Comparison of ENCODE assay signal across 14 cellular contexts in the genomic region with DNA sequence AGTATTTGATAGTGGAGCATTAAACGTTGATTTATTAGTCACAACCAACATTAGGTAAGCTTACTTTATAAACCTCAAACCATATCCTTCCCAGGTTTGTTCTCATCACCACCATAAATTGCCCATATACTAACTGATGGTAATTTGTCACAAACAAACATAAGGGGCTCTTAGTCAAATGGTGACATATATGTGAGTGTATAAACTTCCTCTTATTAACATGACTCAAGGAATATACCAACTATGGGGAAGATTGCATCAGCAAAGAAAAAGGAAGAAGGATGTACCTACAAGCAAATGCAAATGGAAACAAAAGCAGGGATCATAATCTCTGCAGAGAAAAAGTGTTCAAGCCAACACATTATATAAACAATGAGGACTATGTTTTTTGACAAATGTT.
DNase-seq lines count a peak whose midpoint lies in the region; ATAC-seq and TF ChIP-seq lines count a peak whose summit lies in the region.
"Had no signal": no experiment of that assay in that cellular context is flagged by ENCODE, and none has a peak within 500 bp of the region (broad histone marks: within the 10 kb centered on the region; RNA-seq: fewer than 3 reads in every experiment).

No MANE protein-coding gene starts in this region.

- H3K4me1 Mint-ChIP-seq in HFFc6 (ENCODE audit: low read depth), result peaks cover 19% of the 10 kb centered on the region

- H3K4me3 Mint-ChIP-seq in HFFc6, result no peak overlapping the region

- POLR2A ChIA-PET in RWPE1 (lab: Yijun Ruan, JAX; ENCODE audit: low non-redundant PET), result no interaction called here

- H2AFZ ChIP-seq in ACC112 (ENCODE audit: low read length, unreplicated experiment), result peak overlapping the region; percentile 5
- H2AFZ ChIP-seq: parathyroid adenoma had no signal

- no peaks in the 10 kb centered on the region for H3K79me2 ChIP-seq in ACC112 (ENCODE audit: control insufficient read depth, insufficient read depth, low read length, unreplicated experiment)
- H3K79me2 ChIP-seq: parathyroid adenoma had no signal

- H3K27ac ChIP-seq in ACC112 (ENCODE audit: low read depth, low read length) (peak overlapping the region; percentile 65), RWPE1 (no peak overlapping the region)
- H3K27ac ChIP-seq: cardiac muscle cell, parathyroid adenoma, stomach had no signal

- H3K4me1 ChIP-seq in ACC112 (ENCODE audit: control insufficient read depth, insufficient read depth, low read length, unreplicated experiment), result peaks cover 16% of the 10 kb centered on the region
- H3K4me1 ChIP-seq: parathyroid adenoma, stomach had no signal

- no peak for TF ChIP-seq CTCF in HFFc6 (IDR thresholded peaks at IDR 0.05)
- TF ChIP-seq CTCF in RWPE1 (conservative IDR thresholded peaks at IDR 0.05; ENCODE audit: low read depth), result no peak
- no peak for TF ChIP-seq CTCF in fibroblast of pulmonary artery (IDR thresholded peaks at IDR 0.05; ENCODE audit: low read length, missing control alignments)

- CTCF ChIA-PET in RWPE1 (lab: Yijun Ruan, JAX), result no interaction called here

- no peaks in the 10 kb centered on the region for H3K36me3 Mint-ChIP-seq in HFFc6 (ENCODE audit: low read depth)

- peak; percentile 46 for DNase-seq in HFFc6
- DNase-seq in RWPE1 (ENCODE audit: low spot score), result peak; percentile 44
- peak; percentile 64 for DNase-seq in fibroblast of pulmonary artery (ENCODE audit: low read depth)
- DNase-seq in NK-92 (lab: John Stamatoyannopoulos, UW; ENCODE audit: unreplicated experiment), result no peak
- DNase-seq in activated naive CD4-positive, alpha-beta T cell (lab: John Stamatoyannopoulos, UW), result no peak
- DNase-seq: activated T-cell treated with anti-CD3 and anti-CD28 coated beads for 4 hours; KG1; stimulated activated CD4-positive, alpha-beta T cell treated with anti-CD3 and anti-CD28 coated beads, Interleukin-1b, Interleukin-23, amount 100 ng/mL, for 48 hours; stomach had no signal

- H3K27me3 ChIP-seq in ACC112 (ENCODE audit: insufficient read depth, low read length), result no peaks in the 10 kb centered on the region
- H3K27me3 ChIP-seq: cardiac muscle cell, stomach had no signal

- ATAC-seq in GM21515 (IDR thresholded peaks at IDR 0.05; ENCODE audit: unreplicated experiment), result no peak
- ATAC-seq in HG03025 (IDR thresholded peaks at IDR 0.05; ENCODE audit: low FRiP score, unreplicated experiment), result no peak

- peak overlapping the region; percentile 59 for H3K27ac Mint-ChIP-seq in HFFc6

- H3K9me3 Mint-ChIP-seq in HFFc6, result no peaks in the 10 kb centered on the region

- H3K36me3 ChIP-seq in ACC112 (ENCODE audit: insufficient read depth, low read length), result no peaks in the 10 kb centered on the region
- H3K36me3 ChIP-seq: cardiac muscle cell, stomach had no signal

- H3K4me3 ChIP-seq in ACC112 (ENCODE audit: low read depth, low read length) (no peak overlapping the region), fibroblast of pulmonary artery (replicated peaks; ENCODE audit: low read depth, low read length) (no peak overlapping the region)
- H3K4me3 ChIP-seq: cardiac muscle cell, stomach had no signal

- no peaks in the 10 kb centered on the region; the same call in none of the 2 replicates for H3K27me3 Mint-ChIP-seq in HFFc6 (ENCODE audit: insufficient read depth)

Comparison
In these comparisons a context has a peak if more than half of its experiments do, and no peak if none do; other contexts are left out.
1. DNase-seq: peak in HFFc6 (single experiment), RWPE1 (single experiment) and fibroblast of pulmonary artery (single experiment); none in NK-92 (single experiment) and activated naive CD4-positive, alpha-beta T cell (0 of 4).